ENCODE assay signal across 1 cellular context in genomic region chr7:157397751-157398691, GRCh38.
TF ChIP-seq lines count a peak whose summit lies in the region.

No MANE protein-coding gene starts in this region.

TF ChIP-seq in GM23338, 12 proteins besides CTCF, POLR2A, EP300 and RAD21 (continued from another document):
- TF ChIP-seq NANOG (IDR thresholded peaks at IDR 0.05; ENCODE audit: borderline replicate concordance) (no peak), ETS1 (IDR thresholded peaks at IDR 0.05) (no peak), CREB1 (CRISPR knock-in tag; IDR thresholded peaks at IDR 0.05; ENCODE audit: low read depth) (no peak)
TF ChIP-seq in GM23338: peak in this region for 0.
